In the genomic region with DNA sequence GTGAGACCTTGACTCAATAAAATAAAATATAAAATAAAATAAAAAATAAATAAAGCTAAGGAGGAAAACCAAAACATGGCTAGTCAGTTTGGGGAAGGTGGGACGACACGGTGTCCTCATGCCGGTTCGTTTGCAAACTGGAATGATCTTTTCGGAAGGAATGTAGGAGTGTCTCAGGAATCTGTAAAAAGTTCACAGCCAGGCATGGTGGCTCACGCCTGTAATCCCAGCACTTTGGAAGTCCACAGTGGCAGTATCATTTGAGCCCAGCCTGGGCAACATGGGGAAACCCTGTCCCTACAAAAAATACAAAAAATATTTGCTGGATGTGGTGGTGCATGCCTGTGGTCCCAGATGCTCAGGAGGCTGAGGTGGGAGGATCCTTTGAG, we compare ENCODE assay signal across 20 cellular contexts. TPM values are rescaled to one million over a fixed set of nuclear protein-coding genes. Genes with fewer than 3 reads are reported as not detected.
DNase-seq lines count a peak whose midpoint lies in the region; ATAC-seq, FAIRE-seq and TF ChIP-seq lines count a peak whose summit lies in the region.
"Had no signal": no experiment of that assay in that cellular context is flagged by ENCODE, and none has a peak within 500 bp of the region (broad histone marks: within the 10 kb centered on the region; RNA-seq: fewer than 3 reads in every experiment).

No MANE protein-coding gene starts in this region.

- dilution Hi-C loops in keratinocyte (cut with MboI; ENCODE audit: extremely low pct_ligation_motif_present, low sequenced_read_pairs) = no loop called here

- H3K18ac ChIP-seq in trophoblast cell (ENCODE audit: low read length) = no peak overlapping the region

- H4K20me1 ChIP-seq in keratinocyte (ENCODE audit: control insufficient read depth, extremely low read depth, insufficient read depth, low read length) = no peaks in the 10 kb centered on the region
- H4K20me1 ChIP-seq: BLaER1 had no signal

- H2BK12ac ChIP-seq in trophoblast cell (ENCODE audit: low read length) = no peak overlapping the region

- H3K9me3 ChIP-seq in keratinocyte (ENCODE audit: control insufficient read depth, low read depth, low read length) = no peaks in the 10 kb centered on the region
- H3K9me3 ChIP-seq in trophoblast cell (ENCODE audit: insufficient read depth, low read depth, low read length) = peaks cover 2% of the 10 kb centered on the region
- H3K9me3 ChIP-seq in kidney (ENCODE audit: control insufficient read depth in 1 of 2, low read length in 2 of 2) = no peaks in the 10 kb centered on the region
- H3K9me3 ChIP-seq: BLaER1 had no signal

- no peak for ATAC-seq in GM19455 (IDR thresholded peaks at IDR 0.05; ENCODE audit: unreplicated experiment)
- no peak for ATAC-seq in GM18909 (IDR thresholded peaks at IDR 0.05; ENCODE audit: poor library complexity, unreplicated experiment)
- ATAC-seq: GM12878, GM23338 had no signal

- H3K9ac ChIP-seq in keratinocyte (ENCODE audit: control insufficient read depth, extremely low read depth, insufficient read depth, low read length) = no peak overlapping the region
- no peak overlapping the region for H3K9ac ChIP-seq in trophoblast cell (ENCODE audit: low read length)
- no peak overlapping the region for H3K9ac ChIP-seq in kidney (ENCODE audit: low read length in 2 of 2)
- H3K9ac ChIP-seq: BLaER1, KMS-11 had no signal

- no peaks in the 10 kb centered on the region for H3K9me1 ChIP-seq in keratinocyte (ENCODE audit: control insufficient read depth, extremely low read depth, insufficient read depth, low read length)

- no peak overlapping the region for H4K8ac ChIP-seq in trophoblast cell (ENCODE audit: low read depth, low read length)

- TF ChIP-seq CTCF in keratinocyte (optimal IDR thresholded peaks at IDR 0.05 in 1 of 3, IDR thresholded peaks at IDR 0.05 in 1 of 3, conservative IDR thresholded peaks at IDR 0.05 in 1 of 3; ENCODE audit: extremely low read depth in 1 of 3, insufficient read depth in 2 of 3, low read length in 3 of 3) (no peak), kidney (IDR thresholded peaks at IDR 0.05; ENCODE audit: borderline replicate concordance, extremely low read depth, insufficient read depth) (no peak)

- H4K12ac ChIP-seq in trophoblast cell (ENCODE audit: low read depth, low read length) = no peak overlapping the region

- WGBS in trophoblast cell (ENCODE audit: extremely low coverage, insufficient coverage, insufficient read length) = no CpG with 5 or more reads among the region's 6 CpGs

- H2AK5ac ChIP-seq in trophoblast cell (ENCODE audit: low read length) = no peak overlapping the region

- H3K36me3 ChIP-seq in keratinocyte (ENCODE audit: control insufficient read depth in 2 of 2, extremely low read depth in 1 of 2, insufficient read depth in 2 of 2, low read length in 2 of 2) (no peaks in the 10 kb centered on the region), trophoblast cell (ENCODE audit: control insufficient read depth in 1 of 2, insufficient read depth in 2 of 2, low read length in 2 of 2) (no peaks in the 10 kb centered on the region), kidney (ENCODE audit: control insufficient read depth in 1 of 2, insufficient read depth in 2 of 2, low read length in 2 of 2) (no peaks in the 10 kb centered on the region)
- H3K36me3 ChIP-seq: BLaER1 had no signal

- H3K27ac ChIP-seq in keratinocyte (ENCODE audit: control insufficient read depth, insufficient read depth, low read length) (no peak overlapping the region), trophoblast cell (ENCODE audit: low read depth, low read length) (no peak overlapping the region), kidney (ENCODE audit: low read depth in 2 of 2, low read length in 2 of 2) (no peak overlapping the region)
- H3K27ac ChIP-seq: BLaER1, KMS-11 had no signal

- H3K4me1 ChIP-seq in keratinocyte (ENCODE audit: control insufficient read depth, extremely low read depth, insufficient read depth, low read length) (peaks cover 15% of the 10 kb centered on the region), trophoblast cell (ENCODE audit: control insufficient read depth in 1 of 2, insufficient read depth in 2 of 2, low read length in 2 of 2) (no peaks in the 10 kb centered on the region), kidney (ENCODE audit: control insufficient read depth in 1 of 2, insufficient read depth in 1 of 2, low read depth in 1 of 2, low read length in 2 of 2) (no peaks in the 10 kb centered on the region)
- H3K4me1 ChIP-seq: BLaER1 had no signal

- H3K4me3 ChIP-seq in keratinocyte (ENCODE audit: control insufficient read depth in 2 of 3, extremely low read depth in 1 of 3, insufficient read depth in 2 of 3, low read depth in 1 of 3, low read length in 3 of 3) (no peak overlapping the region), trophoblast cell (ENCODE audit: low read depth, low read length) (no peak overlapping the region), kidney (ENCODE audit: low read length in 2 of 2) (no peak overlapping the region)
- H3K4me3 ChIP-seq: BLaER1, GM12878, GM23338 had no signal

- DNase-seq in LHCN-M2 (ENCODE audit: low read depth) = peak; percentile 63
- DNase-seq in keratinocyte (ENCODE audit: low read depth, low spot score) = no peak
- DNase-seq in trophoblast cell = peak; percentile 95 to 97
- no peak for DNase-seq in kidney
- DNase-seq in KG1 (lab: John Stamatoyannopoulos, UW) = no peak
- DNase-seq: CD4-positive, alpha-beta T cell; COR-L47; DMS79; HCEC 1CT; NCI-H1105; NCI-H2081 treated with DMSO at 0.1 percent for 48 hours; NCI-H446; OCI-M1; Right ventricle myocardium superior had no signal

- H3K79me2 ChIP-seq in keratinocyte (ENCODE audit: control insufficient read depth, insufficient read depth, low read length) = no peaks in the 10 kb centered on the region
- no peaks in the 10 kb centered on the region for H3K79me2 ChIP-seq in trophoblast cell (ENCODE audit: control insufficient read depth, insufficient read depth, low read length, poor library complexity)

- H3K23ac ChIP-seq in trophoblast cell (ENCODE audit: low read length) = no peak overlapping the region

- no peak overlapping the region for H2AFZ ChIP-seq in keratinocyte (ENCODE audit: control insufficient read depth, low read length)
- no peak overlapping the region for H2AFZ ChIP-seq in trophoblast cell (ENCODE audit: insufficient read depth, low read length, poor library complexity)
- H2AFZ ChIP-seq: GM23338 had no signal

- intact Hi-C loops in kidney (cut with DNase I) = no loop called here

- peak overlapping the region; percentile 10 for H3K4me2 ChIP-seq in keratinocyte (ENCODE audit: control insufficient read depth, extremely low read depth, insufficient read depth, low read depth, low read length)
- H3K4me2 ChIP-seq in trophoblast cell (ENCODE audit: low read length) = no peak overlapping the region
- H3K4me2 ChIP-seq: BLaER1, GM23338, KMS-11 had no signal

- H2BK120ac ChIP-seq in trophoblast cell (ENCODE audit: insufficient read depth, low read length, poor library complexity) = no peak overlapping the region

- no peak overlapping the region for H3K4ac ChIP-seq in trophoblast cell (ENCODE audit: low read depth, low read length)

- H4K91ac ChIP-seq in trophoblast cell (ENCODE audit: low read depth, low read length) = no peak overlapping the region

- FAIRE-seq in keratinocyte (lab: Jason Lieb, UNC) (no peak), kidney (lab: Jason Lieb, UNC) (no peak)
- FAIRE-seq: GM12878 had no signal

- no peak overlapping the region for H3K14ac ChIP-seq in trophoblast cell (ENCODE audit: low read length)

- H3K79me1 ChIP-seq in trophoblast cell (ENCODE audit: low read length) = no peaks in the 10 kb centered on the region

- H2BK5ac ChIP-seq in trophoblast cell (ENCODE audit: low read depth, low read length, poor library complexity) = no peak overlapping the region

- H3K27me3 ChIP-seq in keratinocyte (ENCODE audit: control insufficient read depth, extremely low read depth, insufficient read depth, low read length) (no peaks in the 10 kb centered on the region), trophoblast cell (ENCODE audit: insufficient read depth, low read length) (no peaks in the 10 kb centered on the region)

RNA-seq across cellular contexts. Expression of gene RPTOR, which starts 14.7 kb away (rescaled TPM):
- total RNA-seq in LHCN-M2 (2014; rRNA removed) (24.1 and 25.1 TPM in 2 replicates), kidney (37.6 TPM)
- 15.7 TPM for polyA plus RNA-seq in LHCN-M2 (2012)
- polyA plus RNA-seq in keratinocyte (3.6 to 11.3 TPM (median 4.0 TPM) in 3 replicates), kidney (ENCODE audit: insufficient read depth, low read depth, low replicate concordance) (5.5 TPM)
- polyA plus RNA-seq in keratinocyte (2011; ENCODE audit: low read depth) = 20.1 TPM
- polyA plus RNA-seq in keratinocyte (2011; cell fraction: cytosol; rRNA removed) = 4.1 and 7.2 TPM in 2 replicates
- polyA plus RNA-seq in keratinocyte (2011; cell fraction: nucleus; rRNA removed) = 19.0 and 24.1 TPM in 2 replicates
- polyA plus RNA-seq in keratinocyte (2012; ENCODE audit: low replicate concordance) = 6.1 and 19.2 TPM in 2 replicates
- 14.2 to 55.6 TPM (median 19.5 TPM) in 3 replicates for polyA minus RNA-seq in keratinocyte
- polyA minus RNA-seq in keratinocyte (2011; cell fraction: cytosol; rRNA and poly(A)+ RNA removed) = 18.0 TPM
- 40.2 and 51.5 TPM in 2 replicates for polyA minus RNA-seq in keratinocyte (2011; cell fraction: nucleus; rRNA and poly(A)+ RNA removed)
- 10.2 and 10.8 TPM in 2 replicates for polyA plus RNA-seq in trophoblast cell (2013)

RNA-seq across cellular contexts. Expression of gene NPTX1, which starts 53.5 kb away (rescaled TPM):
- 0.45 and 0.80 TPM in 2 replicates for total RNA-seq in LHCN-M2 (2014; rRNA removed)
- polyA plus RNA-seq in LHCN-M2 (2012) = 0.35 TPM
- polyA plus RNA-seq in keratinocyte = 0.01 to 0.03 TPM (median 0.02 TPM) in 3 replicates
- polyA plus RNA-seq in keratinocyte (2011; ENCODE audit: low read depth) = not detected
- not detected in 2 replicates for polyA plus RNA-seq in keratinocyte (2011; cell fraction: cytosol; rRNA removed)
- polyA plus RNA-seq in keratinocyte (2011; cell fraction: nucleus; rRNA removed) = 0.01 and 0.04 TPM in 2 replicates
- polyA plus RNA-seq in keratinocyte (2012; ENCODE audit: low replicate concordance) = 0.08 and 0.13 TPM in 2 replicates
- 0.26 TPM in 1 of 3 replicates, not detected in the others for polyA minus RNA-seq in keratinocyte
- 0.58 TPM for polyA minus RNA-seq in keratinocyte (2011; cell fraction: cytosol; rRNA and poly(A)+ RNA removed)
- polyA minus RNA-seq in keratinocyte (2011; cell fraction: nucleus; rRNA and poly(A)+ RNA removed) = not detected in 2 replicates
- polyA plus RNA-seq in trophoblast cell (2013) = 0.06 and 0.14 TPM in 2 replicates
- total RNA-seq in kidney = 0.31 TPM
- polyA plus RNA-seq in kidney (ENCODE audit: insufficient read depth, low read depth, low replicate concordance) = 0.39 TPM
- total RNA-seq: GM12878, Right ventricle myocardium superior had no signal
- polyA plus RNA-seq: GM12878 had no signal

Comparison
In these comparisons a context has a peak if more than half of its experiments do, and no peak if none do; other contexts are left out.
1. DNase-seq: peak in LHCN-M2 (single experiment) and trophoblast cell (2 of 2); none in keratinocyte (single experiment), kidney (single experiment) and KG1 (single experiment).